ENCODE assay signal across 10 cellular contexts in the genomic region with DNA sequence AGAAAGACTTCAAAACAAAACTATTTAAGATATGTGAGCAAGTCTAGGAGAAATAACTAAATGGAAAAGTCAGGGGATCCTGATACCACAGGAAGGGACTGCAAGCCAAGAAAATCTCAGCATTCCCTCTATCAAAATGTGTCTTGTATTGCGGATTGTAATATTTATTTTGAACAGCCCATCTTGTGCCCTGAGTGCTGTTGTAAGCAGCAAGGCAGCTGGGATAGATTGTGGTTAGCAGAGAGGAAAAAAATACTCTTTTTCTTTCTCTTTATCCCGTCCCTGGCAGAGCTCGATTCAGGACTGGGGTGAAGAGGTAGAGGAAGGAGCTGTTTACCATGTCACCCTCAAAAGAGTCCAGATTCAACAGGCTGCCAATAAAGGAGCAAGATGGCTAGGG. TPM values are rescaled to one million over a fixed set of nuclear protein-coding genes. Genes with fewer than 3 reads are reported as not detected.
DNase-seq lines count a peak whose midpoint lies in the region; TF ChIP-seq lines count a peak whose summit lies in the region.
"Had no signal": no experiment of that assay in that cellular context is flagged by ENCODE, and none has a peak within 500 bp of the region (broad histone marks: within the 10 kb centered on the region; RNA-seq: fewer than 3 reads in every experiment).

No MANE protein-coding gene starts in this region.

- no peak overlapping the region for H3K27ac Mint-ChIP-seq in T-helper 2 cell treated with Interferon-gamma antibody and Interleukin-4, amounts not matched to agents 5 μg/mL and 100 μg/mL, for 36 hours
- H3K27ac Mint-ChIP-seq in type B pancreatic cell = peak overlapping the region; percentile 73

- no peaks in the 10 kb centered on the region for H3K79me1 ChIP-seq in mesendoderm (ENCODE audit: low read length)

- H4K5ac ChIP-seq in mesendoderm (ENCODE audit: low read length) = no peak overlapping the region

- H2BK5ac ChIP-seq in mesendoderm (ENCODE audit: low read length) = no peak overlapping the region

- H3K4ac ChIP-seq in mesendoderm (ENCODE audit: low read depth, low read length) = no peak overlapping the region

- no peak overlapping the region for H4K8ac ChIP-seq in mesendoderm (ENCODE audit: low read depth, low read length)

- H2BK15ac ChIP-seq in mesendoderm (replicated peaks; ENCODE audit: low read depth) = peak overlapping the region; percentile 29

- H3K4me1 ChIP-seq in mesendoderm (ENCODE audit: control insufficient read depth, low read depth, low read length) (peaks cover 3% of the 10 kb centered on the region), Karpas-422 (ENCODE audit: low read length) (no peaks in the 10 kb centered on the region)

- no peak for TF ChIP-seq CTCF in choroid plexus epithelial cell (conservative IDR thresholded peaks at IDR 0.05; ENCODE audit: low read depth, low read length)
- no peak for TF ChIP-seq CTCF in type B pancreatic cell (conservative IDR thresholded peaks at IDR 0.05)

- H4K20me1 ChIP-seq in Karpas-422 (ENCODE audit: insufficient read depth, low read depth, low read length) = no peaks in the 10 kb centered on the region

- no peaks in the 10 kb centered on the region for H3K36me3 ChIP-seq in mesendoderm (ENCODE audit: control insufficient read depth, insufficient read depth, low read length)
- no peaks in the 10 kb centered on the region for H3K36me3 ChIP-seq in Karpas-422 (ENCODE audit: insufficient read depth, low read length)

- H3K9me3 Mint-ChIP-seq in T-helper 2 cell treated with Interferon-gamma antibody and Interleukin-4, amounts not matched to agents 5 μg/mL and 100 μg/mL, for 36 hours = peaks cover 13% of the 10 kb centered on the region
- H3K9me3 Mint-ChIP-seq in type B pancreatic cell = peaks cover 11% of the 10 kb centered on the region

- DNase-seq in T-helper 2 cell treated with Interferon-gamma antibody and Interleukin-4, amounts not matched to agents 5 μg/mL and 100 μg/mL, for 36 hours (ENCODE audit: low spot score) = no peak
- DNase-seq in T-helper 2 cell = no peak
- DNase-seq in choroid plexus epithelial cell (ENCODE audit: low read depth) = peak; percentile 63
- DNase-seq in mesendoderm = no peak
- no peak for DNase-seq in type B pancreatic cell (ENCODE audit: extremely low spot score, unreplicated experiment)
- no peak for DNase-seq in Karpas-422
- DNase-seq in COLO829 (ENCODE audit: low spot score) = no peak
- DNase-seq in stimulated activated CD4-positive, alpha-beta T cell treated with anti-CD3 and anti-CD28 coated beads, Interleukin-4, amount 100 ng/mL, for 1 hour = no peak
- DNase-seq: islet precursor cell, SIG-M5 had no signal

- H2BK120ac ChIP-seq in mesendoderm (ENCODE audit: low read depth, low read length) = peak overlapping the region; percentile 56

- H3K9me2 ChIP-seq in Karpas-422 (replicated peaks; ENCODE audit: insufficient read depth, low read length) = no peaks in the 10 kb centered on the region

- no peak overlapping the region for H2AK5ac ChIP-seq in mesendoderm (ENCODE audit: low read length)

- H2AFZ ChIP-seq in Karpas-422 (ENCODE audit: low read length) = no peak overlapping the region

- no CpG with 5 or more reads among the region's 3 CpGs for WGBS in mesendoderm (ENCODE audit: extremely low coverage, insufficient coverage, low lambda C conversion rate)

- H3K4me2 ChIP-seq in mesendoderm (ENCODE audit: low read length) (no peak overlapping the region), Karpas-422 (ENCODE audit: low read depth, low read length, poor library complexity, severe bottlenecking) (no peak overlapping the region)

- peaks cover 24% of the 10 kb centered on the region for H3K27me3 Mint-ChIP-seq in T-helper 2 cell treated with Interferon-gamma antibody and Interleukin-4, amounts not matched to agents 5 μg/mL and 100 μg/mL, for 36 hours (ENCODE audit: low read depth)
- no peaks in the 10 kb centered on the region for H3K27me3 Mint-ChIP-seq in type B pancreatic cell

- H3K56ac ChIP-seq in mesendoderm (ENCODE audit: low read length) = peak overlapping the region; percentile 38

- H3K4me3 ChIP-seq in choroid plexus epithelial cell (ENCODE audit: low read depth, low read length) (peak overlapping the region; percentile 52), mesendoderm (ENCODE audit: low read length) (no peak overlapping the region), Karpas-422 (ENCODE audit: low read length) (no peak overlapping the region)

- H3K4me3 Mint-ChIP-seq in T-helper 2 cell treated with Interferon-gamma antibody and Interleukin-4, amounts not matched to agents 5 μg/mL and 100 μg/mL, for 36 hours = peak overlapping the region; percentile 6
- H3K4me3 Mint-ChIP-seq in type B pancreatic cell = peak overlapping the region; percentile 95

- peaks cover 3% of the 10 kb centered on the region; the same call in 1 of the 2 replicates for H3K9me3 ChIP-seq in Karpas-422 (ENCODE audit: low read length)

- H3K27me3 ChIP-seq in mesendoderm (ENCODE audit: insufficient read depth, low read length, poor library complexity) = no peaks in the 10 kb centered on the region
- no peaks in the 10 kb centered on the region for H3K27me3 ChIP-seq in Karpas-422 (ENCODE audit: low read length)

- peak overlapping the region; percentile 22 for H3K9ac ChIP-seq in mesendoderm (ENCODE audit: low read length)
- no peak overlapping the region for H3K9ac ChIP-seq in Karpas-422 (ENCODE audit: low read length)

- H3K27ac ChIP-seq in mesendoderm (ENCODE audit: low read depth, low read length) = no peak overlapping the region
- no peak overlapping the region for H3K27ac ChIP-seq in Karpas-422 (ENCODE audit: low read length)

- no peak overlapping the region for H3K23ac ChIP-seq in mesendoderm (ENCODE audit: low read length)

- peaks cover 5% of the 10 kb centered on the region for H3K36me3 Mint-ChIP-seq in T-helper 2 cell treated with Interferon-gamma antibody and Interleukin-4, amounts not matched to agents 5 μg/mL and 100 μg/mL, for 36 hours (ENCODE audit: low read depth)
- peaks cover 24% of the 10 kb centered on the region for H3K36me3 Mint-ChIP-seq in type B pancreatic cell

- H3K79me2 ChIP-seq in mesendoderm (ENCODE audit: control insufficient read depth, insufficient read depth, low read length) (no peaks in the 10 kb centered on the region), Karpas-422 (ENCODE audit: low read length) (no peaks in the 10 kb centered on the region)

- H3K18ac ChIP-seq in mesendoderm (ENCODE audit: low read length) = peak overlapping the region; percentile 12

- H3K4me1 Mint-ChIP-seq in T-helper 2 cell treated with Interferon-gamma antibody and Interleukin-4, amounts not matched to agents 5 μg/mL and 100 μg/mL, for 36 hours (ENCODE audit: low read depth) = peaks cover 13% of the 10 kb centered on the region
- peaks cover 52% of the 10 kb centered on the region for H3K4me1 Mint-ChIP-seq in type B pancreatic cell (ENCODE audit: unreplicated experiment)

RNA-seq across cellular contexts. Expression of a gene that starts 1.2 kb away (rescaled TPM):
- polyA plus RNA-seq in mesendoderm (2013, experiment 1 of 2) = 2.3 TPM
- polyA plus RNA-seq in mesendoderm (2013, experiment 2 of 2) = 2.6 TPM
- 9.5 and 17.0 TPM in 2 replicates for total RNA-seq in type B pancreatic cell (ENCODE audit: low replicate concordance)
- total RNA-seq in Karpas-422 (2014; rRNA removed; shearing (Covaris generic); ENCODE audit: low replicate concordance) = 1.0 TPM in 2 replicates
